In genomic region chr11:73916435-73916834, GRCh38 we compare ENCODE assay signal across 1 cellular context.
A peak's percentile ranks its signal among the peaks of the same experiment; 100 is the strongest.
TF ChIP-seq lines count a peak whose summit lies in the region.

No MANE protein-coding gene starts in this region.

TF ChIP-seq in A549, 52 proteins besides CTCF, POLR2A, EP300 and RAD21:
- TF ChIP-seq NFE2L2 (conservative IDR thresholded peaks at IDR 0.05; ENCODE audit: low read length) (no peak), FOSL2 (IDR thresholded peaks at IDR 0.05) (no peak), FOSL2 (CRISPR knock-in tag; IDR thresholded peaks at IDR 0.05) (peak; percentile 30; the same call in 1 of the 2 replicates), EHMT2 (IDR thresholded peaks at IDR 0.05; ENCODE audit: low read depth) (no peak)
